Comparison of ENCODE assay signal across 24 cellular contexts in the genomic region with DNA sequence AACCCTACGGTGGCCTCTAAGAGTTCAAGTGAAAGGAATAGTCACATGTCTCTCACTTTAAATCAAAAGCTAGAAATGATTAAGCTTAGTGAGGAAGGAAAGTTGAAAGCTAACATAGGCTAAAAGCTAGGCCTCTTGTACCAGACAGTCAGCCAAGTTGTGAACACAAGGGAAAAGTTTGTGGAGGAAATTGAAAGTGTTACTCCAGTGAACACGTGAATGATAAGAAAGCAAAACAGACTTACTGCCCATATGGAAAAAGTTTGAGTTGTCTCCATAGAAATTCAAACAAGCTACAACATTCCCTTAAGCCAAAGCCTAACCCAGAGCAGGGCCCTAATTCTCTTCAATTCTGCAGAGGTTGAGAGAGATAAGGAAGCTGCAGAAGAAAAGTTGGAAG.
"Had no signal": no experiment of that assay in that cellular context is flagged by ENCODE, and none has a peak within 500 bp of the region (broad histone marks: within the 10 kb centered on the region; RNA-seq: fewer than 3 reads in every experiment).

No MANE protein-coding gene starts in this region.

- H3K9me3 Mint-ChIP-seq: effector memory CD8-positive, alpha-beta T cell; natural killer cell had no signal

- H3K9me3 ChIP-seq: esophagus squamous epithelium, heart right ventricle, lower lobe of right lung, neutrophil, pancreas, suprapubic skin, transverse colon, upper lobe of right lung, uterus had no signal

- H3K27ac ChIP-seq: esophagus squamous epithelium, heart right ventricle, lower lobe of right lung, neutrophil, pancreas, suprapubic skin, transverse colon, upper lobe of right lung, uterus had no signal

- H3K27ac Mint-ChIP-seq: effector memory CD8-positive, alpha-beta T cell; natural killer cell; stimulated activated naive B cell treated with anti-CD40 and anti-IgM and Interleukin-4, amounts not matched to agents 10 μg/mL and 1 μg/mL and 100 μg/mL, for 72 hours; stimulated activated naive CD8-positive, alpha-beta T cell treated with anti-CD3 and anti-CD28 coated beads, Interleukin-15, amount 100 ng/mL, for 72 hours had no signal

- H3K4me3 ChIP-seq: esophagus squamous epithelium, heart right ventricle, lower lobe of right lung, pancreas, suprapubic skin, transverse colon, upper lobe of right lung, uterus had no signal

- H3K36me3 Mint-ChIP-seq: natural killer cell; stimulated activated naive B cell treated with anti-CD40 and anti-IgM and Interleukin-4, amounts not matched to agents 10 μg/mL and 1 μg/mL and 100 μg/mL, for 72 hours had no signal

- H3K36me3 ChIP-seq: esophagus squamous epithelium, heart right ventricle, lower lobe of right lung, neutrophil, pancreas, suprapubic skin, transverse colon, upper lobe of right lung, uterus had no signal

- H3K4me1 Mint-ChIP-seq: natural killer cell; neural crest cell; stimulated activated naive B cell treated with anti-CD40 and anti-IgM and Interleukin-4, amounts not matched to agents 10 μg/mL and 1 μg/mL and 100 μg/mL, for 72 hours; stimulated activated naive CD8-positive, alpha-beta T cell treated with anti-CD3 and anti-CD28 coated beads, Interleukin-15, amount 100 ng/mL, for 72 hours had no signal

- ATAC-seq: effector memory CD8-positive, alpha-beta T cell; heart right ventricle; left cardiac atrium; left ventricle myocardium superior; lower lobe of right lung; natural killer cell; pancreas; sciatic nerve; stimulated activated naive B cell treated with anti-CD40 and anti-IgM and Interleukin-4, amounts not matched to agents 10 μg/mL and 1 μg/mL and 100 μg/mL, for 72 hours; stimulated activated naive CD8-positive, alpha-beta T cell treated with anti-CD3 and anti-CD28 coated beads, Interleukin-15, amount 100 ng/mL, for 72 hours; upper lobe of right lung had no signal

- H3K4me3 Mint-ChIP-seq: effector memory CD8-positive, alpha-beta T cell; natural killer cell; neural crest cell; stimulated activated naive B cell treated with anti-CD40 and anti-IgM and Interleukin-4, amounts not matched to agents 10 μg/mL and 1 μg/mL and 100 μg/mL, for 72 hours; stimulated activated naive CD8-positive, alpha-beta T cell treated with anti-CD3 and anti-CD28 coated beads, Interleukin-15, amount 100 ng/mL, for 72 hours had no signal

- H3K4me1 ChIP-seq: esophagus squamous epithelium, lower lobe of right lung, pancreas, suprapubic skin, transverse colon, upper lobe of right lung, uterus had no signal

- DNase-seq: cortex of kidney; effector memory CD8-positive, alpha-beta T cell; erythroblast; esophagus squamous epithelium; foreskin melanocyte; glutamatergic neuron; heart right ventricle; hippocampal formation; left cardiac atrium; left ventricle myocardium superior; lower lobe of right lung; natural killer cell; pancreas; stimulated activated CD4-positive, alpha-beta T cell treated with anti-CD3 and anti-CD28 coated beads, Interleukin-2, amount 100 ng/mL, for 24 hours; stimulated activated CD4-positive, alpha-beta T cell treated with anti-CD3 and anti-CD28 coated beads, Interleukin-4, amount 100 ng/mL, for 24 hours; stimulated activated naive B cell treated with anti-CD40 and anti-IgM and Interleukin-4, amounts not matched to agents 10 μg/mL and 1 μg/mL and 100 μg/mL, for 72 hours; stimulated activated naive CD8-positive, alpha-beta T cell treated with anti-CD3 and anti-CD28 coated beads, Interleukin-15, amount 100 ng/mL, for 72 hours; transverse colon; upper lobe of right lung; uterus had no signal
